1 cellular context compared by ENCODE assay signal in genomic region chr1:246809473-246809872, GRCh38.
TF ChIP-seq lines count a peak whose summit lies in the region.

No MANE protein-coding gene starts in this region.

TF ChIP-seq in GM23338, 12 proteins besides CTCF, POLR2A, EP300 and RAD21 (continued from another document):
- TF ChIP-seq EZH2phosphoT487 (IDR thresholded peaks at IDR 0.05; ENCODE audit: unreplicated experiment) (no peak), CREB1 (CRISPR knock-in tag; IDR thresholded peaks at IDR 0.05; ENCODE audit: low read depth) (no peak), ZNF114 (CRISPR knock-in tag; IDR thresholded peaks at IDR 0.05) (no peak), REST (IDR thresholded peaks at IDR 0.05; ENCODE audit: unreplicated experiment) (no peak), ZNF462 (CRISPR knock-in tag; IDR thresholded peaks at IDR 0.05) (no peak), ETS1 (IDR thresholded peaks at IDR 0.05) (no peak), EZH2 (IDR thresholded peaks at IDR 0.05; ENCODE audit: low read depth, unreplicated experiment) (no peak), NANOG (IDR thresholded peaks at IDR 0.05; ENCODE audit: borderline replicate concordance) (no peak), POLR2AphosphoS5 (IDR thresholded peaks at IDR 0.05; ENCODE audit: low read depth) (no peak)
